11 cellular contexts compared by ENCODE assay signal in genomic region chr1:82517586-82517985, GRCh38.
DNase-seq lines count a peak whose midpoint lies in the region; ATAC-seq and TF ChIP-seq lines count a peak whose summit lies in the region.
"Had no signal": no experiment of that assay in that cellular context is flagged by ENCODE, and none has a peak within 500 bp of the region (broad histone marks: within the 10 kb centered on the region; RNA-seq: fewer than 3 reads in every experiment).

No MANE protein-coding gene starts in this region.

- CTCF ChIA-PET in Panc1 (lab: Charles Lee): no interaction called here
- CTCF ChIA-PET in activated naive CD4-positive, alpha-beta T cell treated with anti-CD3 and anti-CD28 coated beads for 36 hours (lab: Charles Lee): no interaction called here

- TF ChIP-seq CTCF in Panc1 (IDR thresholded peaks at IDR 0.05) (no peak), fibroblast of lung (conservative IDR thresholded peaks at IDR 0.05 in 1 of 2, IDR thresholded peaks at IDR 0.05 in 1 of 2; ENCODE audit: low read depth in 1 of 2, low read length in 2 of 2) (peak in 1 of 2 donors; percentile 25), liver (IDR thresholded peaks at IDR 0.05; ENCODE audit: low read depth, low read length, missing input control) (no peak), upper lobe of left lung (IDR thresholded peaks at IDR 0.05) (no peak)

- no TSS peak for BruUV-seq in Panc1 (replicated peaks; lab: Mats Ljungman, UMichigan)

- no peak for TF ChIP-seq POLR2A in upper lobe of left lung (IDR thresholded peaks at IDR 0.05)

- no peaks in the 10 kb centered on the region for H3K27me3 Mint-ChIP-seq in activated naive CD4-positive, alpha-beta T cell treated with anti-CD3 and anti-CD28 coated beads for 36 hours (ENCODE audit: low read depth)

- H3K79me2 ChIP-seq in fibroblast of lung (ENCODE audit: control insufficient read depth, insufficient read depth, low read length): no peaks in the 10 kb centered on the region

- H3K4me1 ChIP-seq in Panc1 (ENCODE audit: control insufficient read depth, insufficient read depth, low read length): no peaks in the 10 kb centered on the region
- H3K4me1 ChIP-seq in fibroblast of lung (ENCODE audit: control insufficient read depth, extremely low read depth, insufficient read depth, low read length): no peaks in the 10 kb centered on the region
- H3K4me1 ChIP-seq in liver (ENCODE audit: control insufficient read depth in 4 of 4, insufficient read depth in 4 of 4, low read length in 3 of 4): peaks cover 0 to 11% (median 3%) of the 10 kb centered on the region in 4 donors
- no peaks in the 10 kb centered on the region for H3K4me1 ChIP-seq in upper lobe of left lung

- no peaks in the 10 kb centered on the region for H3K9me3 Mint-ChIP-seq in activated naive CD4-positive, alpha-beta T cell treated with anti-CD3 and anti-CD28 coated beads for 36 hours

- WGBS in liver: 68% methylated on average over 8 of the region's 8 CpGs
- 53 to 64% methylated on average over 7 to 8 of the region's 8 CpGs for WGBS in upper lobe of left lung, 2 donors

- H3K4me3 ChIP-seq in Panc1 (ENCODE audit: low read depth in 2 of 2, low read length in 2 of 2) (no peak overlapping the region), fibroblast of lung (replicated peaks in 1 of 4; ENCODE audit: control extremely low read depth in 1 of 4, insufficient read depth in 1 of 4, low read depth in 3 of 4, low read length in 4 of 4) (no peak overlapping the region), liver (ENCODE audit: low read depth in 1 of 3, low read length in 3 of 3) (no peak overlapping the region), upper lobe of left lung (no peak overlapping the region)
- H3K4me3 ChIP-seq: lung had no signal

- H3K4me2 ChIP-seq in fibroblast of lung (ENCODE audit: extremely low read depth, insufficient read depth, low read length): no peak overlapping the region

- peak; percentile 46 to 66 for TF ChIP-seq RAD21 in liver (IDR thresholded peaks at IDR 0.05)

- no peaks in the 10 kb centered on the region for H3K36me3 Mint-ChIP-seq in activated naive CD4-positive, alpha-beta T cell treated with anti-CD3 and anti-CD28 coated beads for 36 hours (ENCODE audit: low read depth)

- H3K4me1 Mint-ChIP-seq in activated naive CD4-positive, alpha-beta T cell treated with anti-CD3 and anti-CD28 coated beads for 36 hours (ENCODE audit: low read depth): no peaks in the 10 kb centered on the region

- in situ Hi-C loops in Panc1 (cut with HindIII; ENCODE audit: low pct_unique_long_range_greater_than_20kb, low sequenced_read_pairs): no loop called here

- POLR2A ChIA-PET in Panc1 (lab: Charles Lee): no interaction called here

- no peak for TF ChIP-seq EP300 in upper lobe of left lung (IDR thresholded peaks at IDR 0.05)

- DNase-seq in Panc1 (ENCODE audit: low read depth, low spot score) (no peak), fibroblast of lung (ENCODE audit: low read depth in 2 of 2) (peak; percentile 19 to 60), upper lobe of left lung (peak in 1 of 2 donors; percentile 22), NCI-H1436 (lab: John Stamatoyannopoulos, UW) (no peak), NCI-H446 treated with DMSO at 0.1 percent for 48 hours (lab: John Stamatoyannopoulos, UW) (no peak)
- no peak for DNase-seq in activated naive CD4-positive, alpha-beta T cell treated with anti-CD3 and anti-CD28 coated beads for 36 hours
- DNase-seq: activated T-cell treated with anti-CD3 and anti-CD28 coated beads, Interleukin-2, amount 50 U/mL, for 1 hour; stimulated activated CD4-positive, alpha-beta T cell treated with anti-CD3 and anti-CD28 coated beads, Interleukin-2, amount 100 ng/mL, for 24 hours had no signal

- intact Hi-C loops in Panc1 (cut with micrococcal nuclease; ENCODE audit: unreplicated experiment): no loop called here
- intact Hi-C loops in activated naive CD4-positive, alpha-beta T cell treated with anti-CD3 and anti-CD28 coated beads for 36 hours (cut with micrococcal nuclease): no loop called here

- H3K9me3 ChIP-seq in Panc1 (ENCODE audit: control insufficient read depth, insufficient read depth, low read depth, low read length) (no peaks in the 10 kb centered on the region), fibroblast of lung (ENCODE audit: control insufficient read depth, insufficient read depth, low read depth, low read length) (no peaks in the 10 kb centered on the region), liver (ENCODE audit: control insufficient read depth in 4 of 4, low read length in 3 of 4) (no peaks in the 10 kb centered on the region), upper lobe of left lung (no peaks in the 10 kb centered on the region)

- no peak overlapping the region for H3K27ac Mint-ChIP-seq in activated naive CD4-positive, alpha-beta T cell treated with anti-CD3 and anti-CD28 coated beads for 36 hours

- H3K36me3 ChIP-seq in Panc1 (ENCODE audit: control insufficient read depth, insufficient read depth, low read length) (no peaks in the 10 kb centered on the region), fibroblast of lung (ENCODE audit: control insufficient read depth, insufficient read depth, low read length) (no peaks in the 10 kb centered on the region), liver (ENCODE audit: control insufficient read depth in 4 of 4, insufficient read depth in 3 of 4, low read depth in 1 of 4, low read length in 3 of 4) (no peaks in the 10 kb centered on the region), upper lobe of left lung (no peaks in the 10 kb centered on the region)

- no peak overlapping the region for H3K9ac ChIP-seq in fibroblast of lung (ENCODE audit: insufficient read depth, low read length)
- no peak overlapping the region for H3K9ac ChIP-seq in liver (ENCODE audit: low read depth in 1 of 2, low read length in 2 of 2)

- ATAC-seq in Panc1: peak; percentile 68; the same call in 1 of the 2 replicates
- peak; percentile 43 to 75 for ATAC-seq in upper lobe of left lung (ENCODE audit: low FRiP score in 2 of 2)
- no peak for ATAC-seq in HG02870 (IDR thresholded peaks at IDR 0.05; ENCODE audit: unreplicated experiment)

- H2AFZ ChIP-seq in fibroblast of lung (ENCODE audit: low read length): no peak overlapping the region

- H3K27ac ChIP-seq in Panc1 (ENCODE audit: low read length) (no peak overlapping the region), fibroblast of lung (ENCODE audit: insufficient read depth, low read length) (no peak overlapping the region), liver (ENCODE audit: low read depth in 1 of 2, low read length in 2 of 2) (no peak overlapping the region), upper lobe of left lung (no peak overlapping the region)

- no peaks in the 10 kb centered on the region for H4K20me1 ChIP-seq in fibroblast of lung (ENCODE audit: control insufficient read depth, extremely low read depth, insufficient read depth, low read length)

- no peak overlapping the region for H3K4me3 Mint-ChIP-seq in activated naive CD4-positive, alpha-beta T cell treated with anti-CD3 and anti-CD28 coated beads for 36 hours

- H3K27me3 ChIP-seq in Panc1 (ENCODE audit: control insufficient read depth, insufficient read depth, low read length) (no peaks in the 10 kb centered on the region), fibroblast of lung (ENCODE audit: control insufficient read depth, insufficient read depth, low read length) (no peaks in the 10 kb centered on the region), liver (ENCODE audit: control insufficient read depth in 4 of 4, insufficient read depth in 4 of 4, low read length in 3 of 4) (no peaks in the 10 kb centered on the region), upper lobe of left lung (no peaks in the 10 kb centered on the region)

TF ChIP-seq in liver, 16 proteins besides CTCF, POLR2A, EP300 and RAD21:
- peak in 1 of 2 donors; percentile 13 for TF ChIP-seq RXRA (IDR thresholded peaks at IDR 0.05)
- no peak for TF ChIP-seq JUND (IDR thresholded peaks at IDR 0.05)

Comparison
In these comparisons a context has a peak if more than half of its experiments do, and no peak if none do; other contexts are left out.
1. DNase-seq: peak in fibroblast of lung (2 of 2); none in Panc1 (single experiment), activated naive CD4-positive, alpha-beta T cell treated with anti-CD3 and anti-CD28 coated beads for 36 hours (single experiment), NCI-H1436 (single experiment) and NCI-H446 treated with DMSO at 0.1 percent for 48 hours (single experiment).